In the genomic region with DNA sequence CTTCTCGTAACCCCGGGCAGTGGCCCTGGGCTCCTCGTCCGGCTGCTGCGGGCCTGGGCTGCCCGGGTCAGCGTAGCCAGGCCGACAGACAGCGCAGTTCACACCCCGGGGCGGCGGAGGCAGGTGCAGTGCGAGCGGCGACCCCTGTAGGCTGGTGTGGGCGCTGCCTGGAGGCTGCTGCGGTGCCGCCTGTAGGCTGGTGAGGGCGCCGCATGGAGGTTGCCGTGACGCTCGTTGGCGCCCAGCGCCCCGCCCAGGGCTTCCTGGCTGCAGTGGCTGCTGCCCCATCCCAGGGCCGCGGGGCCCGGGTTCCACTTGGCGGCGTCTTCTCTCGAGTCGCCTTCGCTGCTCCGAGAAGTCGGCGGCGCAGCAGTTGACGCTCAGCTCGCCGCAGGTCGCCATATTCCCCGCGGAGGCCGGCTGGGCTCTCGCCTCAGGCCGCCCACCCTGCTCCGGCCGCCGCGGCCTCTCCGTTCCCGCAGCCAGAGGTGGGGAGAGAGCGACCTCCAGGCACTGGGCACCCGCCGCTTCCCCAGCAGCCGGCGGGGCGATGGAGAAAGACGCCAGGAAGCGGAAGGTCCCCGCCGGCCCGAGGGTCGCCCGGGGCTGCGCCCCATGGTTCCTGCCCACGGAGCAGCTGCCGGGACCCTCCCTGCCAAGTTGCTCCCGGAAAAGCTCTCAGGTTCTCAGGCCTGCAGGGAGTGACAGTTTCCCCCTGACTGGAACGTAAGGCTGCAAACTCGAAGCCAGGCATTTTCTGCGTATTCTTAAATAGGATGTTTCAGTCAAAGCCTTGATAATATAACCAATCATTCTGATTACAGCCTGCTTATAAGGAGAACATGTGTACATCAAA, we compare ENCODE assay signal across 9 cellular contexts. TPM values are rescaled to one million over a fixed set of nuclear protein-coding genes. Genes with fewer than 3 reads are reported as not detected.
DNase-seq lines count a peak whose midpoint lies in the region; ATAC-seq and TF ChIP-seq lines count a peak whose summit lies in the region.
"Not testable (repeated sequence)": the region's sequence is repeated elsewhere in the genome, so short reads cannot be mapped to it uniquely, and the experiment has no call there.
"Had no signal": no experiment of that assay in that cellular context is flagged by ENCODE, and none has a peak within 500 bp of the region (broad histone marks: within the 10 kb centered on the region; RNA-seq: fewer than 3 reads in every experiment).

Gene NPIPA3 (plus strand): TSS at position 256 of the 856 bp plus-strand sequence. CDS start 5,533 bp downstream, outside the sequence.

- not testable (repeated sequence) for H3K36me3 Mint-ChIP-seq in effector memory CD8-positive, alpha-beta T cell (ENCODE audit: insufficient read depth); naive thymus-derived CD4-positive, alpha-beta T cell

- not testable (repeated sequence) for H3K27me3 Mint-ChIP-seq in effector memory CD8-positive, alpha-beta T cell; naive thymus-derived CD4-positive, alpha-beta T cell

- POLR2A ChIA-PET in naive thymus-derived CD4-positive, alpha-beta T cell (lab: Charles Lee): not testable (repeated sequence)

- H3K4me3 Mint-ChIP-seq in effector memory CD8-positive, alpha-beta T cell; naive thymus-derived CD4-positive, alpha-beta T cell: not testable (repeated sequence)

- TF ChIP-seq CTCF in DND-41 (IDR thresholded peaks at IDR 0.05; ENCODE audit: borderline replicate concordance, extremely low read depth, low read length, poor library complexity, severe bottlenecking); RWPE2 (IDR thresholded peaks at IDR 0.05; ENCODE audit: poor library complexity, severe bottlenecking): not testable (repeated sequence)

- CTCF ChIA-PET in naive thymus-derived CD4-positive, alpha-beta T cell (lab: Charles Lee): not testable (repeated sequence)

- H2AFZ ChIP-seq in DND-41 (ENCODE audit: low read depth, low read length): not testable (repeated sequence)

- H3K4me1 ChIP-seq in DND-41 (ENCODE audit: insufficient read depth, low read length); RWPE2 (ENCODE audit: insufficient read depth, poor library complexity, severe bottlenecking); naive thymus-derived CD4-positive, alpha-beta T cell (ENCODE audit: control insufficient read depth in 2 of 2, insufficient read depth in 2 of 2, low read length in 2 of 2): not testable (repeated sequence)

- not testable (repeated sequence) for H3K4me2 ChIP-seq in DND-41 (ENCODE audit: insufficient read depth, low read length)

- H3K27me3 ChIP-seq in DND-41 (ENCODE audit: insufficient read depth, low read length, poor library complexity); RWPE2 (ENCODE audit: insufficient read depth, poor library complexity, severe bottlenecking); naive thymus-derived CD4-positive, alpha-beta T cell (ENCODE audit: control insufficient read depth in 2 of 2, insufficient read depth in 2 of 2, low read length in 2 of 2): not testable (repeated sequence)

- H3K27ac ChIP-seq in DND-41 (ENCODE audit: low read length); RWPE2 (ENCODE audit: poor library complexity, severe bottlenecking); naive thymus-derived CD4-positive, alpha-beta T cell (ENCODE audit: low read depth, low read length): not testable (repeated sequence)

- not testable (repeated sequence) for H3K4me3 ChIP-seq in DND-41 (ENCODE audit: low read depth in 1 of 2, low read length in 2 of 2); RWPE2 (ENCODE audit: severe bottlenecking); naive thymus-derived CD4-positive, alpha-beta T cell (ENCODE audit: low read length)

- H4K20me1 ChIP-seq in DND-41 (ENCODE audit: insufficient read depth, low read length): not testable (repeated sequence)

- DNase-seq in DND-41; RWPE2 (ENCODE audit: low spot score); effector memory CD8-positive, alpha-beta T cell; naive thymus-derived CD4-positive, alpha-beta T cell: not testable (repeated sequence)

- not testable (repeated sequence) for H3K9me3 Mint-ChIP-seq in effector memory CD8-positive, alpha-beta T cell; naive thymus-derived CD4-positive, alpha-beta T cell

- H3K4me1 Mint-ChIP-seq in effector memory CD8-positive, alpha-beta T cell (ENCODE audit: low read depth in 2 of 2); naive thymus-derived CD4-positive, alpha-beta T cell: not testable (repeated sequence)

- H3K36me3 ChIP-seq in DND-41 (ENCODE audit: insufficient read depth, low read length); RWPE2 (ENCODE audit: low read depth); naive thymus-derived CD4-positive, alpha-beta T cell (ENCODE audit: control insufficient read depth in 2 of 3, insufficient read depth in 3 of 3, low read length in 3 of 3): not testable (repeated sequence)

- H3K27ac Mint-ChIP-seq in effector memory CD8-positive, alpha-beta T cell; naive thymus-derived CD4-positive, alpha-beta T cell: not testable (repeated sequence)

- H3K9me3 ChIP-seq in DND-41 (ENCODE audit: insufficient read depth, low read length, severe bottlenecking); RWPE2 (ENCODE audit: severe bottlenecking); naive thymus-derived CD4-positive, alpha-beta T cell (ENCODE audit: control insufficient read depth in 2 of 3, low read length in 3 of 3): not testable (repeated sequence)

- ATAC-seq in DND-41 (ENCODE audit: insufficient read depth, low read depth): peak; percentile 97
- peak; percentile 99 for ATAC-seq in GM19025 (IDR thresholded peaks at IDR 0.05; ENCODE audit: low read depth, unreplicated experiment)
- ATAC-seq in GM21526 (IDR thresholded peaks at IDR 0.05; ENCODE audit: low FRiP score, unreplicated experiment): peak; percentile 93
- ATAC-seq in HG02852 (IDR thresholded peaks at IDR 0.05; ENCODE audit: unreplicated experiment): peak; percentile 99
- peak; percentile 99 for ATAC-seq in HG03175 (IDR thresholded peaks at IDR 0.05; ENCODE audit: unreplicated experiment)
- ATAC-seq in RWPE2 (ENCODE audit: low read depth): peak; percentile 95
- peak; percentile 98 for ATAC-seq in effector memory CD8-positive, alpha-beta T cell (replicated peaks)
- peak; percentile 100 for ATAC-seq in naive thymus-derived CD4-positive, alpha-beta T cell

- not testable (repeated sequence) for H3K9ac ChIP-seq in DND-41 (ENCODE audit: low read depth, low read length)

- H3K79me2 ChIP-seq in DND-41 (ENCODE audit: insufficient read depth, low read length): not testable (repeated sequence)

- intact Hi-C loops in naive thymus-derived CD4-positive, alpha-beta T cell (cut with micrococcal nuclease): not testable (repeated sequence)

RNA-seq across cellular contexts. Expression of gene NPIPA3, which starts in this region (rescaled TPM):
- total RNA-seq in naive thymus-derived CD4-positive, alpha-beta T cell: 1 to 10 TPM in 4 of 5 experiments, under 1 TPM in 1; 0.34 to 6.9 (median 3.1) TPM
- not detected for polyA plus RNA-seq in naive thymus-derived CD4-positive, alpha-beta T cell
- total RNA-seq: PC-9 had no signal
